Comparison of ENCODE assay signal across 17 cellular contexts in genomic region chr18:64403784-64404498, GRCh38.
DNase-seq lines count a peak whose midpoint lies in the region; ATAC-seq and TF ChIP-seq lines count a peak whose summit lies in the region.
"Had no signal": no experiment of that assay in that cellular context is flagged by ENCODE, and none has a peak within 500 bp of the region (broad histone marks: within the 10 kb centered on the region; RNA-seq: fewer than 3 reads in every experiment).

No MANE protein-coding gene starts in this region.

- no peaks in the 10 kb centered on the region for H3K9me3 ChIP-seq in smooth muscle cell (replicated peaks; ENCODE audit: low read depth)
- H3K9me3 ChIP-seq: breast epithelium, Caco-2, uterus had no signal

- no peaks in the 10 kb centered on the region for H3F3A ChIP-seq in smooth muscle cell (ENCODE audit: low read depth)

- no peaks in the 10 kb centered on the region for H4K20me1 ChIP-seq in smooth muscle cell (ENCODE audit: low read depth)

- DNase-seq in NOMO-1 treated with DMSO at 0.1 percent for 48 hours (lab: John Stamatoyannopoulos, UW; ENCODE audit: unreplicated experiment) (peak; percentile 45), smooth muscle cell (lab: John Stamatoyannopoulos, UW; ENCODE audit: unreplicated experiment) (no peak), COR-L47 (lab: John Stamatoyannopoulos, UW) (no peak), HK-2 (ENCODE audit: unreplicated experiment) (no peak)
- DNase-seq in activated CD4-positive, alpha-beta T cell treated with anti-CD3 and anti-CD28 coated beads, Interleukin-2, amount 50 U/mL, for 1 hour, result no peak
- DNase-seq: Caco-2, erythroblast, H7, kidney glomerular epithelial cell, NCI-H187, NCI-H345, SHP77, uterus had no signal

- ATAC-seq in GM18868 (IDR thresholded peaks at IDR 0.05; ENCODE audit: unreplicated experiment), result peak; percentile 90
- peak; percentile 68 for ATAC-seq in HG02885 (IDR thresholded peaks at IDR 0.05; ENCODE audit: poor library complexity, unreplicated experiment)
- ATAC-seq: activated CD4-positive, CD25-positive, alpha-beta regulatory T cell treated with anti-CD3 and anti-CD28 coated beads, Interleukin-2, amount 50 U/mL, for 24 hours had no signal

- no peaks in the 10 kb centered on the region for H3K27me3 ChIP-seq in smooth muscle cell (ENCODE audit: low read depth)
- H3K27me3 ChIP-seq: breast epithelium, uterus had no signal

- WGBS in smooth muscle cell (ENCODE audit: low lambda C conversion rate), result 82% methylated on average over 2 of the region's 2 CpGs

- H3K36me3 ChIP-seq in smooth muscle cell (ENCODE audit: low read depth), result no peaks in the 10 kb centered on the region
- H3K36me3 ChIP-seq: breast epithelium, uterus had no signal

- peak overlapping the region; percentile 42 for H2AFZ ChIP-seq in smooth muscle cell (ENCODE audit: low read depth)

- H3K27ac ChIP-seq in smooth muscle cell (ENCODE audit: low read depth), result peak overlapping the region; percentile 85
- H3K27ac ChIP-seq: breast epithelium, uterus had no signal

- peak overlapping the region; percentile 51 for H3K9ac ChIP-seq in smooth muscle cell (ENCODE audit: low read depth)

- no peak for TF ChIP-seq CTCF in smooth muscle cell (IDR thresholded peaks at IDR 0.05; ENCODE audit: borderline replicate concordance, insufficient read depth, poor library complexity, severe bottlenecking)

- H3K4me2 ChIP-seq in smooth muscle cell, result no peak overlapping the region

- no peaks in the 10 kb centered on the region for H3K79me2 ChIP-seq in smooth muscle cell (ENCODE audit: low read depth)

- no peaks in the 10 kb centered on the region for H3K4me1 ChIP-seq in smooth muscle cell (ENCODE audit: low read depth)
- H3K4me1 ChIP-seq: breast epithelium, Caco-2, uterus had no signal

- no peak overlapping the region for H3K4me3 ChIP-seq in smooth muscle cell
- H3K4me3 ChIP-seq: breast epithelium, uterus had no signal
